22 cellular contexts compared by ENCODE assay signal in genomic region chr11:84566681-84567080, GRCh38.
"Had no signal": no experiment of that assay in that cellular context is flagged by ENCODE, and none has a peak within 500 bp of the region (broad histone marks: within the 10 kb centered on the region; RNA-seq: fewer than 3 reads in every experiment).

No MANE protein-coding gene starts in this region.

- H3K4me1 Mint-ChIP-seq: activated T-helper 17 cell treated with anti-CD3 and anti-CD28 coated beads, Interleukin-2, amount 50 U/mL, for 72 hours; central memory CD8-positive, alpha-beta T cell; immature natural killer cell; naive thymus-derived CD8-positive, alpha-beta T cell had no signal

- H3K27ac ChIP-seq: adrenal gland, breast epithelium, hepatocyte, left lung, upper lobe of left lung, WERI-Rb-1 had no signal

- H3K4me3 ChIP-seq: adrenal gland, breast epithelium, hepatocyte, left lung, lung, upper lobe of left lung had no signal

- H3K9me3 ChIP-seq: adrenal gland, upper lobe of left lung had no signal

- H3K36me3 Mint-ChIP-seq: activated naive CD8-positive, alpha-beta T cell; immature natural killer cell had no signal

- H3K36me3 ChIP-seq: adrenal gland, breast epithelium, left lung, upper lobe of left lung, WERI-Rb-1 had no signal

- H3K4me2 ChIP-seq: hepatocyte had no signal

- H3K27me3 ChIP-seq: adrenal gland, breast epithelium, hepatocyte, left lung, upper lobe of left lung had no signal

- H3K4me1 ChIP-seq: breast epithelium, left lung, upper lobe of left lung had no signal

- H3K79me2 ChIP-seq: hepatocyte had no signal

- DNase-seq: activated CD4-positive, alpha-beta T cell treated with anti-CD3 and anti-CD28 coated beads for 1 hour; activated CD8-positive, alpha-beta memory T cell treated with anti-CD3 and anti-CD28 coated beads, Interleukin-2, amount 50 U/mL, for 4 hours; activated T-cell treated with anti-CD3 and anti-CD28 coated beads, Interleukin-2, amount 50 U/mL, for 24 hours; adrenal gland; effector memory CD4-positive, alpha-beta T cell; foreskin melanocyte; immature natural killer cell; left lung; naive thymus-derived CD8-positive, alpha-beta T cell; retina; stimulated activated CD4-positive, alpha-beta T cell treated with anti-CD3 and anti-CD28 coated beads, Interleukin-4, amount 100 ng/mL, for 24 hours; stimulated activated naive CD8-positive, alpha-beta T cell treated with anti-CD3 and anti-CD28 coated beads, Interleukin-15, Interleukin-2, amounts not matched to agents 100 U/mL and 50 U/mL, for 24 hours; upper lobe of left lung; WERI-Rb-1 had no signal

- H3K4me3 Mint-ChIP-seq: activated naive CD8-positive, alpha-beta T cell; activated T-cell treated with anti-CD3 and anti-CD28 coated beads, Interleukin-2, amount 50 U/mL, for 24 hours; activated T-helper 17 cell treated with anti-CD3 and anti-CD28 coated beads, Interleukin-2, amount 50 U/mL, for 72 hours; central memory CD8-positive, alpha-beta T cell; immature natural killer cell; naive thymus-derived CD8-positive, alpha-beta T cell had no signal

- FAIRE-seq: colon had no signal

- H2AFZ ChIP-seq: hepatocyte had no signal

- H3K27ac Mint-ChIP-seq: activated naive CD8-positive, alpha-beta T cell; activated T-cell treated with anti-CD3 and anti-CD28 coated beads, Interleukin-2, amount 50 U/mL, for 24 hours; activated T-helper 17 cell treated with anti-CD3 and anti-CD28 coated beads, Interleukin-2, amount 50 U/mL, for 72 hours; immature natural killer cell; naive thymus-derived CD8-positive, alpha-beta T cell; progenitor cell of endocrine pancreas had no signal

- H3K27me3 Mint-ChIP-seq: activated naive CD8-positive, alpha-beta T cell; activated T-cell treated with anti-CD3 and anti-CD28 coated beads, Interleukin-2, amount 50 U/mL, for 24 hours; activated T-helper 17 cell treated with anti-CD3 and anti-CD28 coated beads, Interleukin-2, amount 50 U/mL, for 72 hours; central memory CD8-positive, alpha-beta T cell; progenitor cell of endocrine pancreas had no signal
